10 cellular contexts compared by ENCODE assay signal in the genomic region with DNA sequence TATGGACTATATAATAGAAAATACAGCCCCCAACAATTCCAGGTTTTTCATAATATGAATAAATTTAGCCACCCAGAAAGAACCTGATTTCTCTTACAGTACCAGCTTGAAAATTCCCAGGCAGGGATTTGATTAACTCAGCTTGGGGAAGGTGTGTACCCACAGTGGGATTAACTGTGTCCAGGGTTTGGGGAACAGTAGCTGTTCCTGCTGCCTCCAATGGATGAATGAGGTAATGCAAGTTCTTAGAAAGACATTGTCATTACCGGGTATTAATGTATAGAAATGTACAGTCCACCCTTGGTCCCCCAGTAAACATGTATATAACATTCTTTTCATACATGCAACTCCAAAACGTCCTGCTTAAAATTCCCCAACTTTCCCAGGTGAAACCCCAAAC.
A peak's percentile ranks its signal among the peaks of the same experiment; 100 is the strongest.
DNase-seq lines count a peak whose midpoint lies in the region; ATAC-seq, FAIRE-seq and TF ChIP-seq lines count a peak whose summit lies in the region.
"Had no signal": no experiment of that assay in that cellular context is flagged by ENCODE, and none has a peak within 500 bp of the region (broad histone marks: within the 10 kb centered on the region; RNA-seq: fewer than 3 reads in every experiment).

No MANE protein-coding gene starts in this region.

- H3K4me1 Mint-ChIP-seq in MCF 10A (ENCODE audit: insufficient read depth, unreplicated experiment) = peaks cover 7% of the 10 kb centered on the region
- peaks cover 38% of the 10 kb centered on the region for H3K4me1 Mint-ChIP-seq in astrocyte (ENCODE audit: low read depth, unreplicated experiment)
- no peaks in the 10 kb centered on the region for H3K4me1 Mint-ChIP-seq in type B pancreatic cell (ENCODE audit: unreplicated experiment)
- no peaks in the 10 kb centered on the region for H3K4me1 Mint-ChIP-seq in stimulated activated memory B cell treated with anti-CD40 and anti-IgM and Interleukin-4, amounts not matched to agents 10 μg/mL and 1 μg/mL and 100 μg/mL, for 72 hours
- H3K4me1 Mint-ChIP-seq in CD4-positive, alpha-beta memory T cell = no peaks in the 10 kb centered on the region
- H3K4me1 Mint-ChIP-seq: activated naive CD4-positive, alpha-beta T cell treated with anti-CD3 and anti-CD28 coated beads, Interleukin-2, amount 50 U/mL, for 24 hours had no signal

- H3K27me3 ChIP-seq in breast epithelium = no peaks in the 10 kb centered on the region
- H3K27me3 ChIP-seq in astrocyte (ENCODE audit: insufficient read depth, low read length) = no peaks in the 10 kb centered on the region
- H3K27me3 ChIP-seq in CD4-positive, alpha-beta memory T cell (ENCODE audit: insufficient read depth, low read length) = no peaks in the 10 kb centered on the region

- H3K36me3 Mint-ChIP-seq in MCF 10A (ENCODE audit: insufficient read depth, unreplicated experiment) (no peaks in the 10 kb centered on the region), astrocyte (ENCODE audit: low read depth, unreplicated experiment) (no peaks in the 10 kb centered on the region), type B pancreatic cell (no peaks in the 10 kb centered on the region)
- H3K36me3 Mint-ChIP-seq in stimulated activated memory B cell treated with anti-CD40 and anti-IgM and Interleukin-4, amounts not matched to agents 10 μg/mL and 1 μg/mL and 100 μg/mL, for 72 hours = no peaks in the 10 kb centered on the region
- no peaks in the 10 kb centered on the region for H3K36me3 Mint-ChIP-seq in CD4-positive, alpha-beta memory T cell
- H3K36me3 Mint-ChIP-seq: activated naive CD4-positive, alpha-beta T cell treated with anti-CD3 and anti-CD28 coated beads, Interleukin-2, amount 50 U/mL, for 24 hours had no signal

- CTCF ChIA-PET in MCF 10A (lab: Yijun Ruan, JAX) = interaction anchor here (0.5 to 0.6 kb wide), 2 partner anchors 33 to 280 kb away, joined by 3 read pairs; no protein-coding TSS in a partner anchor
- CTCF ChIA-PET in CD4-positive, alpha-beta memory T cell (lab: Charles Lee; ENCODE audit: partially characterized antibody) = no interaction called here

- TF ChIP-seq CTCF in MCF 10A (IDR thresholded peaks at IDR 0.05; ENCODE audit: unreplicated experiment) = peak; percentile 16
- TF ChIP-seq CTCF in breast epithelium (IDR thresholded peaks at IDR 0.05) = peak in 1 of 3 donors; percentile 23
- peak; percentile 19 for TF ChIP-seq CTCF in astrocyte (IDR thresholded peaks at IDR 0.05; ENCODE audit: insufficient read depth, low read depth, low read length)
- peak; percentile 64 for TF ChIP-seq CTCF in type B pancreatic cell (conservative IDR thresholded peaks at IDR 0.05)

- POLR2A ChIA-PET in MCF 10A (lab: Yijun Ruan, JAX) = no interaction called here
- POLR2A ChIA-PET in CD4-positive, alpha-beta memory T cell (lab: Charles Lee; ENCODE audit: partially characterized antibody) = no interaction called here

- H3K9ac ChIP-seq in astrocyte (ENCODE audit: low read length) = no peak overlapping the region

- TF ChIP-seq POLR2A in breast epithelium (IDR thresholded peaks at IDR 0.05) = no peak

- ATAC-seq in HG03060 (IDR thresholded peaks at IDR 0.05; ENCODE audit: low read depth, unreplicated experiment) = peak; percentile 52
- no peak for ATAC-seq in stimulated activated memory B cell treated with anti-CD40 and anti-IgM and Interleukin-4, amounts not matched to agents 10 μg/mL and 1 μg/mL and 100 μg/mL, for 72 hours

- H3K4me3 ChIP-seq in breast epithelium = no peak overlapping the region
- no peak overlapping the region for H3K4me3 ChIP-seq in astrocyte (ENCODE audit: insufficient read depth, low read depth, low read length)
- no peak overlapping the region for H3K4me3 ChIP-seq in CD4-positive, alpha-beta memory T cell (ENCODE audit: low read length in 2 of 2)

- no peaks in the 10 kb centered on the region for H3K36me3 ChIP-seq in breast epithelium
- H3K36me3 ChIP-seq in astrocyte (ENCODE audit: insufficient read depth, low read length) = no peaks in the 10 kb centered on the region
- H3K36me3 ChIP-seq in CD4-positive, alpha-beta memory T cell (ENCODE audit: insufficient read depth, low read length) = no peaks in the 10 kb centered on the region

- no peak overlapping the region for H3K27ac Mint-ChIP-seq in MCF 10A (ENCODE audit: low read depth, unreplicated experiment)
- H3K27ac Mint-ChIP-seq in astrocyte (ENCODE audit: unreplicated experiment) = peak overlapping the region; percentile 63
- H3K27ac Mint-ChIP-seq in type B pancreatic cell = no peak overlapping the region
- no peak overlapping the region for H3K27ac Mint-ChIP-seq in stimulated activated memory B cell treated with anti-CD40 and anti-IgM and Interleukin-4, amounts not matched to agents 10 μg/mL and 1 μg/mL and 100 μg/mL, for 72 hours
- H3K27ac Mint-ChIP-seq in CD4-positive, alpha-beta memory T cell = no peak overlapping the region
- H3K27ac Mint-ChIP-seq: activated naive CD4-positive, alpha-beta T cell treated with anti-CD3 and anti-CD28 coated beads, Interleukin-2, amount 50 U/mL, for 24 hours had no signal

- H3K4me1 ChIP-seq in breast epithelium (no peaks in the 10 kb centered on the region), astrocyte (ENCODE audit: insufficient read depth, low read length) (peaks cover 9% of the 10 kb centered on the region)
- H3K4me1 ChIP-seq in CD4-positive, alpha-beta memory T cell (ENCODE audit: insufficient read depth, low read length) = no peaks in the 10 kb centered on the region

- no peaks in the 10 kb centered on the region for H3K9me3 Mint-ChIP-seq in MCF 10A (ENCODE audit: unreplicated experiment)
- no peaks in the 10 kb centered on the region for H3K9me3 Mint-ChIP-seq in astrocyte (ENCODE audit: unreplicated experiment)
- H3K9me3 Mint-ChIP-seq in type B pancreatic cell = no peaks in the 10 kb centered on the region
- no peaks in the 10 kb centered on the region for H3K9me3 Mint-ChIP-seq in stimulated activated memory B cell treated with anti-CD40 and anti-IgM and Interleukin-4, amounts not matched to agents 10 μg/mL and 1 μg/mL and 100 μg/mL, for 72 hours
- peaks cover 0 to 8% (median 4%) of the 10 kb centered on the region in 8 donors for H3K9me3 Mint-ChIP-seq in CD4-positive, alpha-beta memory T cell
- H3K9me3 Mint-ChIP-seq: activated naive CD4-positive, alpha-beta T cell treated with anti-CD3 and anti-CD28 coated beads, Interleukin-2, amount 50 U/mL, for 24 hours had no signal

- BruUV-seq in MCF 10A (replicated peaks; lab: Mats Ljungman, UMichigan) = no TSS peak

- no peak for FAIRE-seq in astrocyte (lab: Jason Lieb, UNC)

- intact Hi-C loops in MCF 10A (cut with micrococcal nuclease) (no loop called here), breast epithelium (cut with DNase I; ENCODE audit: low total_unique reads) (no loop called here)
- intact Hi-C loops in CD4-positive, alpha-beta memory T cell (cut with micrococcal nuclease) = no loop called here

- H3K4me2 ChIP-seq in astrocyte (ENCODE audit: low read length) = no peak overlapping the region

- no peak overlapping the region for H2AFZ ChIP-seq in astrocyte (ENCODE audit: low read depth, low read length)

- no peaks in the 10 kb centered on the region for H4K20me1 ChIP-seq in astrocyte (ENCODE audit: insufficient read depth, low read length)

- no peaks in the 10 kb centered on the region for H3K27me3 Mint-ChIP-seq in MCF 10A (ENCODE audit: insufficient read depth, unreplicated experiment)
- H3K27me3 Mint-ChIP-seq in astrocyte (ENCODE audit: low read depth, unreplicated experiment) = no peaks in the 10 kb centered on the region
- H3K27me3 Mint-ChIP-seq in type B pancreatic cell = no peaks in the 10 kb centered on the region
- no peaks in the 10 kb centered on the region for H3K27me3 Mint-ChIP-seq in stimulated activated memory B cell treated with anti-CD40 and anti-IgM and Interleukin-4, amounts not matched to agents 10 μg/mL and 1 μg/mL and 100 μg/mL, for 72 hours
- no peaks in the 10 kb centered on the region for H3K27me3 Mint-ChIP-seq in CD4-positive, alpha-beta memory T cell
- H3K27me3 Mint-ChIP-seq: activated naive CD4-positive, alpha-beta T cell treated with anti-CD3 and anti-CD28 coated beads, Interleukin-2, amount 50 U/mL, for 24 hours had no signal

- H3K9me3 ChIP-seq in breast epithelium (no peaks in the 10 kb centered on the region), astrocyte (ENCODE audit: insufficient read depth, low read depth, low read length) (no peaks in the 10 kb centered on the region)
- H3K9me3 ChIP-seq in CD4-positive, alpha-beta memory T cell (ENCODE audit: control insufficient read depth in 1 of 2, low read length in 2 of 2) = no peaks in the 10 kb centered on the region

- no peaks in the 10 kb centered on the region for H3K79me2 ChIP-seq in astrocyte (ENCODE audit: insufficient read depth, low read length)

- H3K4me3 Mint-ChIP-seq in MCF 10A (ENCODE audit: unreplicated experiment) (no peak overlapping the region), astrocyte (ENCODE audit: unreplicated experiment) (no peak overlapping the region), type B pancreatic cell (no peak overlapping the region)
- H3K4me3 Mint-ChIP-seq in stimulated activated memory B cell treated with anti-CD40 and anti-IgM and Interleukin-4, amounts not matched to agents 10 μg/mL and 1 μg/mL and 100 μg/mL, for 72 hours = no peak overlapping the region
- no peak overlapping the region for H3K4me3 Mint-ChIP-seq in CD4-positive, alpha-beta memory T cell
- H3K4me3 Mint-ChIP-seq: activated naive CD4-positive, alpha-beta T cell treated with anti-CD3 and anti-CD28 coated beads, Interleukin-2, amount 50 U/mL, for 24 hours had no signal

- DNase-seq in MCF 10A (ENCODE audit: unreplicated experiment) (peak; percentile 24), breast epithelium (ENCODE audit: low spot score in 2 of 2) (no peak), astrocyte (ENCODE audit: low read depth) (no peak), type B pancreatic cell (ENCODE audit: extremely low spot score, unreplicated experiment) (no peak), activated T-cell treated with anti-CD3 and anti-CD28 coated beads for 4 hours (no peak)
- no peak for DNase-seq in CD4-positive, alpha-beta memory T cell
- DNase-seq: NCI-H2029 had no signal

- H3K27ac ChIP-seq in breast epithelium (no peak overlapping the region), astrocyte (ENCODE audit: low read depth, low read length) (no peak overlapping the region)
- no peak overlapping the region for H3K27ac ChIP-seq in CD4-positive, alpha-beta memory T cell (ENCODE audit: low read depth, low read length)
